In genomic region chr7:101754432-101755159, GRCh38 we compare ENCODE assay signal across 9 cellular contexts.
DNase-seq lines count a peak whose midpoint lies in the region; ATAC-seq and TF ChIP-seq lines count a peak whose summit lies in the region.
"Had no signal": no experiment of that assay in that cellular context is flagged by ENCODE, and none has a peak within 500 bp of the region (broad histone marks: within the 10 kb centered on the region; RNA-seq: fewer than 3 reads in every experiment).

No MANE protein-coding gene starts in this region.

- CTCF ChIA-PET in activated CD4-positive, alpha-beta T cell treated with anti-CD3 and anti-CD28 coated beads, Interleukin-2, amount 10 ng/mL, durations not matched to agents 7 days and 5 days (lab: Charles Lee): interaction anchor here (3.0 kb wide), 1 partner anchor 11 kb away, joined by 12 read pairs; no protein-coding TSS in a partner anchor

- H3K36me3 Mint-ChIP-seq in activated CD4-positive, alpha-beta T cell treated with anti-CD3 and anti-CD28 coated beads, Interleukin-2, amount 10 ng/mL, durations not matched to agents 7 days and 5 days (ENCODE audit: low read depth): no peaks in the 10 kb centered on the region

- peak overlapping the region; percentile 47 for H3K4me3 ChIP-seq in skeletal muscle cell (ENCODE audit: low read depth, low read length)

- ATAC-seq in SK-N-SH treated with all-trans-retinoic acid at 6 μM for 48 hours: peak; percentile 91
- no peak for ATAC-seq in GM21529 (IDR thresholded peaks at IDR 0.05; ENCODE audit: unreplicated experiment)
- ATAC-seq in HG03442 (IDR thresholded peaks at IDR 0.05; ENCODE audit: unreplicated experiment): no peak
- no peak for ATAC-seq in HG03095 (IDR thresholded peaks at IDR 0.05; ENCODE audit: unreplicated experiment)
- ATAC-seq: body of pancreas had no signal

- POLR2A ChIA-PET in activated CD4-positive, alpha-beta T cell treated with anti-CD3 and anti-CD28 coated beads, Interleukin-2, amount 10 ng/mL, durations not matched to agents 7 days and 5 days (lab: Charles Lee): no interaction called here

- H3K27me3 Mint-ChIP-seq in activated CD4-positive, alpha-beta T cell treated with anti-CD3 and anti-CD28 coated beads, Interleukin-2, amount 10 ng/mL, durations not matched to agents 7 days and 5 days: no peaks in the 10 kb centered on the region

- H3K9me3 Mint-ChIP-seq in activated CD4-positive, alpha-beta T cell treated with anti-CD3 and anti-CD28 coated beads, Interleukin-2, amount 10 ng/mL, durations not matched to agents 7 days and 5 days: no peaks in the 10 kb centered on the region

- H3K27ac Mint-ChIP-seq in activated CD4-positive, alpha-beta T cell treated with anti-CD3 and anti-CD28 coated beads, Interleukin-2, amount 10 ng/mL, durations not matched to agents 7 days and 5 days: peak overlapping the region; percentile 87

- H3K4me1 Mint-ChIP-seq in activated CD4-positive, alpha-beta T cell treated with anti-CD3 and anti-CD28 coated beads, Interleukin-2, amount 10 ng/mL, durations not matched to agents 7 days and 5 days: peaks cover 21% of the 10 kb centered on the region

- DNase-seq in activated CD4-positive, alpha-beta T cell treated with anti-CD3 and anti-CD28 coated beads, Interleukin-2, amount 10 ng/mL, durations not matched to agents 7 days and 5 days: no peak
- no peak for DNase-seq in activated CD4-positive, alpha-beta T cell treated with anti-CD3 and anti-CD28 coated beads, Interleukin-2, amount 50 U/mL, for 1 hour
- peak; percentile 56 for DNase-seq in fibroblast of peridontal ligament (ENCODE audit: extremely low read depth)
- no peak for DNase-seq in skeletal muscle cell (ENCODE audit: low read depth)

- H3K4me3 Mint-ChIP-seq in activated CD4-positive, alpha-beta T cell treated with anti-CD3 and anti-CD28 coated beads, Interleukin-2, amount 10 ng/mL, durations not matched to agents 7 days and 5 days: peak overlapping the region; percentile 66

TF ChIP-seq in SK-N-SH treated with all-trans-retinoic acid at 6 μM for 48 hours, 23 proteins besides CTCF, POLR2A, EP300 and RAD21:
- TF ChIP-seq ZFP30 (CRISPR knock-in tag; IDR thresholded peaks at IDR 0.05) (no peak), TSHZ2 (CRISPR knock-in tag; IDR thresholded peaks at IDR 0.05) (0 out of 2 replicates have a peak, but pooled peaks have one; percentile 15), OSR1 (CRISPR knock-in tag; IDR thresholded peaks at IDR 0.05) (no peak)
- TF ChIP-seq, protein P1, sequence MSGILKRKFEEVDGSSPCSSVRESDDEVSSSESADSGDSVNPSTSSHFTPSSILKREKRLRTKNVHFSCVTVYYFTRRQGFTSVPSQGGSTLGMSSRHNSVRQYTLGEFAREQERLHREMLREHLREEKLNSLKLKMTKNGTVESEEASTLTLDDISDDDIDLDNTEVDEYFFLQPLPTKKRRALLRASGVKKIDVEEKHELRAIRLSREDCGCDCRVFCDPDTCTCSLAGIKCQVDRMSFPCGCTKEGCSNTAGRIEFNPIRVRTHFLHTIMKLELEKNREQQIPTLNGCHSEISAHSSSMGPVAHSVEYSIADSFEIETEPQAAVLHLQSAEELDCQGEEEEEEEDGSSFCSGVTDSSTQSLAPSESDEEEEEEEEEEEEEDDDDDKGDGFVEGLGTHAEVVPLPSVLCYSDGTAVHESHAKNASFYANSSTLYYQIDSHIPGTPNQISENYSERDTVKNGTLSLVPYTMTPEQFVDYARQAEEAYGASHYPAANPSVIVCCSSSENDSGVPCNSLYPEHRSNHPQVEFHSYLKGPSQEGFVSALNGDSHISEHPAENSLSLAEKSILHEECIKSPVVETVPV (CRISPR knock-in tag; IDR thresholded peaks at IDR 0.05): no peak
